Comparison of ENCODE assay signal across 11 cellular contexts in the genomic region with DNA sequence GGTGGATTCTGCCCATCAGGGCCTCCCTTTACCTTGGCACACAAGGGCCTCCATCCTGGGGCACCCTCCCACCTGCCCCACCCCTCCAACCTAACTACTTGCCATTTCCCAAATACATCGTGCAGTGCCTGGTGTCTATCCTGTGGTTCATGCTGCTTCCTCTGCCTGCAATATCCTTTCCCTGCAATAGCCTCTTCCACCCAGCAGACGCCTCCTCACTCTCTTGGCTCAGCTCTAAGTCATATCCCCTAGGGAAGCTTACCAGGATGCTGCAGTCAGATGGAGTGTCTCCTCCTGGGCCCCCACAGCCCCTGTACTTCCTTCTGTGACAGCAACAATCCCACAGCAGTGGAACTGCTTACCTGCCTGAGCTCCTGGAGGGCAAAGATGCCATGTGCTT. TPM values are rescaled to one million over a fixed set of nuclear protein-coding genes. Genes with fewer than 3 reads are reported as not detected.
DNase-seq lines count a peak whose midpoint lies in the region; ATAC-seq and TF ChIP-seq lines count a peak whose summit lies in the region.
"Had no signal": no experiment of that assay in that cellular context is flagged by ENCODE, and none has a peak within 500 bp of the region (broad histone marks: within the 10 kb centered on the region; RNA-seq: fewer than 3 reads in every experiment).

No MANE protein-coding gene starts in this region.

- no peaks in the 10 kb centered on the region for H3K4me1 ChIP-seq in lower lobe of right lung

- ATAC-seq in lower lobe of right lung: no peak

- peaks cover 38% of the 10 kb centered on the region for H3K4me1 Mint-ChIP-seq in glutamatergic neuron (ENCODE audit: low read depth, unreplicated experiment)

- H3K4me3 ChIP-seq in lower lobe of right lung: no peak overlapping the region

- H3K27ac ChIP-seq in lower lobe of right lung: no peak overlapping the region
- H3K27ac ChIP-seq: HL-60 had no signal

- H3K9me3 ChIP-seq in lower lobe of right lung: no peaks in the 10 kb centered on the region

- peaks cover 10% of the 10 kb centered on the region for H3K27me3 Mint-ChIP-seq in glutamatergic neuron (ENCODE audit: unreplicated experiment)

- H3K36me3 Mint-ChIP-seq in glutamatergic neuron (ENCODE audit: unreplicated experiment): no peaks in the 10 kb centered on the region

- peak overlapping the region; percentile 97 for H3K27ac Mint-ChIP-seq in glutamatergic neuron (ENCODE audit: unreplicated experiment)

- no peaks in the 10 kb centered on the region for H3K27me3 ChIP-seq in lower lobe of right lung (ENCODE audit: low read depth)

- DNase-seq in NCI-H1436 (lab: John Stamatoyannopoulos, UW) (peak; percentile 29), NCI-H1436 treated with DMSO at 0.1 percent for 48 hours (lab: John Stamatoyannopoulos, UW) (no peak), NCI-H2171 treated with DMSO at 0.1 percent for 48 hours (lab: John Stamatoyannopoulos, UW) (peak; percentile 100), glutamatergic neuron (no peak), retina (peak; percentile 71), kidney tubule cell (ENCODE audit: low spot score) (no peak), lower lobe of right lung (no peak)
- DNase-seq in stimulated activated naive CD4-positive, alpha-beta T cell (lab: John Stamatoyannopoulos, UW): no peak
- DNase-seq: stimulated activated CD4-positive, alpha-beta T cell treated with anti-CD3 and anti-CD28 coated beads, Interleukin-2, amount 100 ng/mL, for 48 hours had no signal

- H3K9me3 Mint-ChIP-seq in glutamatergic neuron (ENCODE audit: unreplicated experiment): peaks cover 11% of the 10 kb centered on the region

- TF ChIP-seq CTCF in glutamatergic neuron (IDR thresholded peaks at IDR 0.05; ENCODE audit: partially characterized antibody, unreplicated experiment) (no peak), lower lobe of right lung (IDR thresholded peaks at IDR 0.05) (no peak)

- intact Hi-C loops in lower lobe of right lung (cut with DNase I): no loop called here

- H3K36me3 ChIP-seq in lower lobe of right lung: no peaks in the 10 kb centered on the region

- H3K4me3 Mint-ChIP-seq in glutamatergic neuron (ENCODE audit: unreplicated experiment): peak overlapping the region; percentile 82

RNA-seq across cellular contexts. Expression of gene CCDC182, which starts 36.7 kb away (rescaled TPM):
- total RNA-seq in glutamatergic neuron (ENCODE audit: unreplicated experiment): not detected
- not detected for total RNA-seq in lower lobe of right lung
- total RNA-seq: A172 had no signal

Comparison
In these comparisons a context has a peak if more than half of its experiments do, and no peak if none do; other contexts are left out.
1. DNase-seq: peak in NCI-H1436 (single experiment), NCI-H2171 treated with DMSO at 0.1 percent for 48 hours (single experiment) and retina (single experiment); none in NCI-H1436 treated with DMSO at 0.1 percent for 48 hours (single experiment), glutamatergic neuron (single experiment), kidney tubule cell (single experiment), stimulated activated naive CD4-positive, alpha-beta T cell (0 of 6) and lower lobe of right lung (single experiment).